Comparison of ENCODE assay signal across 23 cellular contexts in genomic region chr6:119231394-119231793, GRCh38.
"Had no signal": no experiment of that assay in that cellular context is flagged by ENCODE, and none has a peak within 500 bp of the region (broad histone marks: within the 10 kb centered on the region; RNA-seq: fewer than 3 reads in every experiment).

No MANE protein-coding gene starts in this region.

- H3K27me3 ChIP-seq: colonic mucosa, esophagus muscularis mucosa, foreskin keratinocyte, gastroesophageal sphincter, heart left ventricle, hepatocyte had no signal

- H3K9me3 Mint-ChIP-seq: dendritic cell treated with granulocyte-macrophage colony-stimulating factor and Interleukin-4, amounts not matched to agents 40 ng/mL and 50 ng/mL, for 4 days; effector memory CD8-positive, alpha-beta T cell; immature natural killer cell had no signal

- H3K4me1 Mint-ChIP-seq: mesothelial cell of epicardium had no signal

- H3K27me3 Mint-ChIP-seq: dendritic cell treated with granulocyte-macrophage colony-stimulating factor and Interleukin-4, amounts not matched to agents 40 ng/mL and 50 ng/mL, for 4 days; effector memory CD8-positive, alpha-beta T cell had no signal

- H3K4me2 ChIP-seq: hepatocyte had no signal

- H3K9me3 ChIP-seq: colonic mucosa, lower lobe of right lung had no signal

- ATAC-seq: effector memory CD8-positive, alpha-beta T cell; foreskin keratinocyte; gastroesophageal sphincter; heart left ventricle; left colon; left lobe of liver; lower lobe of right lung; mucosa of descending colon had no signal

- H3K4me1 ChIP-seq: colonic mucosa, esophagus muscularis mucosa, foreskin keratinocyte, gastroesophageal sphincter, heart left ventricle, left ventricle myocardium inferior, lower lobe of right lung had no signal

- H3K4me3 ChIP-seq: colonic mucosa, esophagus muscularis mucosa, gastroesophageal sphincter, heart left ventricle, hepatocyte, left ventricle myocardium inferior, lower lobe of right lung, mucosa of descending colon had no signal

- DNase-seq: colonic mucosa; cortex of kidney; effector CD8-positive, alpha-beta T cell; effector memory CD8-positive, alpha-beta T cell; endodermal cell; foreskin keratinocyte; heart left ventricle; hypothalamus; immature natural killer cell; islet precursor cell; kidney; kidney glomerular epithelial cell; left colon; left ventricle myocardium inferior; lower lobe of right lung; mesenchymal stem cell; mucosa of descending colon had no signal

- H3K27ac ChIP-seq: colonic mucosa, esophagus muscularis mucosa, foreskin keratinocyte, gastroesophageal sphincter, heart left ventricle, hepatocyte, left ventricle myocardium inferior, lower lobe of right lung had no signal

- H3K4me3 Mint-ChIP-seq: dendritic cell treated with granulocyte-macrophage colony-stimulating factor and Interleukin-4, amounts not matched to agents 40 ng/mL and 50 ng/mL, for 4 days; effector memory CD8-positive, alpha-beta T cell; endodermal cell; immature natural killer cell; mesothelial cell of epicardium had no signal

- H3K36me3 ChIP-seq: colonic mucosa had no signal

- H2AFZ ChIP-seq: hepatocyte had no signal

- H3K27ac Mint-ChIP-seq: dendritic cell treated with granulocyte-macrophage colony-stimulating factor and Interleukin-4, amounts not matched to agents 40 ng/mL and 50 ng/mL, for 4 days; endodermal cell; mesothelial cell of epicardium had no signal
